8 cellular contexts compared by ENCODE assay signal in the genomic region with DNA sequence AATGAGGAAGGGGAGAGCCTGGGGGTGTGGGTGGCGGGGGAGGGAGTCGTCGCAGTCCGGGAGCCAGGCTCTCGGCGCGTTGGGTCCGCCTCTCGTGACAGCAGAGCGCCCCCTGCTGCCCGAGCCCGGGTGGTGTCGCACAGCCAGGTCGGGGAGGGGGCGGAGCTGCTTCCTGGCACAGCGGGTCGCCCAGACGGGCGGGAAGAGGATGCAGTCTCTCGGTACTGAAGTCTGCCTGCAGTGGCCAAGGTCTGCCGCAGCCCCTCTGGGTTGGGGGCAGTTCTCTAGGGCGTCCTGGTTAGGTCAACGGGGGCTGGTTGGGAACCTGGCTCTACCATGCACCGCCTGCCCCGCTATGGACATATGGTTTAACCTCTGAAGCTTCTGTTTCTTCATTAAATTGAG.
A peak's percentile ranks its signal among the peaks of the same experiment; 100 is the strongest.
DNase-seq lines count a peak whose midpoint lies in the region; ATAC-seq and TF ChIP-seq lines count a peak whose summit lies in the region.

No MANE protein-coding gene starts in this region.

- peak; percentile 93 for TF ChIP-seq CTCF in VCaP (conservative IDR thresholded peaks at IDR 0.05)
- peak; percentile 85 for TF ChIP-seq CTCF in brain microvascular endothelial cell (IDR thresholded peaks at IDR 0.05; ENCODE audit: low read depth, low read length, missing control alignments)

- in situ Hi-C loops in brain microvascular endothelial cell (cut with HindIII; ENCODE audit: low pct_ligation_motif_present, low sequenced_read_pairs) = no loop called here

- DNase-seq in GM19238 (ENCODE audit: insufficient read length, low spot score) (peak; percentile 66), NCI-H2171 (lab: John Stamatoyannopoulos, UW) (peak; percentile 54), brain microvascular endothelial cell (peak; percentile 14), islet precursor cell (peak; percentile 97)
- peak; percentile 79 for DNase-seq in stimulated activated CD4-positive, alpha-beta T cell treated with anti-CD3 and anti-CD28 coated beads, Interleukin-1b, Interleukin-23, amount 100 ng/mL, for 48 hours

- H3K4me3 ChIP-seq in brain microvascular endothelial cell (ENCODE audit: low read depth, low read length) = no peak overlapping the region

- no peaks in the 10 kb centered on the region for H3K36me3 ChIP-seq in brain microvascular endothelial cell (replicated peaks)

- ATAC-seq in GM19452 (IDR thresholded peaks at IDR 0.05; ENCODE audit: unreplicated experiment) (no peak), HG02852 (IDR thresholded peaks at IDR 0.05; ENCODE audit: unreplicated experiment) (no peak)

- H3K27ac ChIP-seq in VCaP (peak overlapping the region; percentile 15; the same call in 1 of the 2 replicates), brain microvascular endothelial cell (no peak overlapping the region)

- peaks cover 8% of the 10 kb centered on the region for H3K27me3 ChIP-seq in brain microvascular endothelial cell (replicated peaks)

Comparison
In these comparisons a context has a peak if more than half of its experiments do, and no peak if none do; other contexts are left out.
1. DNase-seq: peak in every context shown above with its lines; median percentile 97 in islet precursor cell; 79 in stimulated activated CD4-positive, alpha-beta T cell treated with anti-CD3 and anti-CD28 coated beads, Interleukin-1b, Interleukin-23, amount 100 ng/mL, for 48 hours; 66 in GM19238; 54 in NCI-H2171; 14 in brain microvascular endothelial cell.